ENCODE assay signal across 1 cellular context in genomic region chr9:68979538-68980314, GRCh38.
TF ChIP-seq lines count a peak whose summit lies in the region.

No MANE protein-coding gene starts in this region.

TF ChIP-seq in HepG2, 621 proteins besides CTCF, POLR2A, EP300 and RAD21:
- no peak for TF ChIP-seq ARID5B (CRISPR knock-in tag; IDR thresholded peaks at IDR 0.05)
- no peak for TF ChIP-seq HNRNPK (IDR thresholded peaks at IDR 0.05; ENCODE audit: low read depth, low read length, poor library complexity, severe bottlenecking)
- TF ChIP-seq SMAD1 (CRISPR knock-in tag; IDR thresholded peaks at IDR 0.05; ENCODE audit: borderline replicate concordance, low read depth): no peak
- TF ChIP-seq IKZF5 (CRISPR knock-in tag; IDR thresholded peaks at IDR 0.05): no peak
- no peak for TF ChIP-seq ZNF614 (CRISPR knock-in tag; IDR thresholded peaks at IDR 0.05; ENCODE audit: borderline replicate concordance)
- TF ChIP-seq KLF11 (CRISPR knock-in tag; IDR thresholded peaks at IDR 0.05): no peak
- TF ChIP-seq ZNF296 (CRISPR knock-in tag; conservative IDR thresholded peaks at IDR 0.05): no peak
- TF ChIP-seq ZNF512 (CRISPR knock-in tag; IDR thresholded peaks at IDR 0.05): no peak
- no peak for TF ChIP-seq ZNF792 (CRISPR knock-in tag; IDR thresholded peaks at IDR 0.05)
- no peak for TF ChIP-seq ATM (IDR thresholded peaks at IDR 0.05; ENCODE audit: borderline replicate concordance)
- TF ChIP-seq TOE1 (CRISPR knock-in tag; IDR thresholded peaks at IDR 0.05): no peak
- no peak for TF ChIP-seq ZSCAN29 (CRISPR knock-in tag; conservative IDR thresholded peaks at IDR 0.05)
- no peak for TF ChIP-seq NFE2L1 (CRISPR knock-in tag; IDR thresholded peaks at IDR 0.05; ENCODE audit: borderline replicate concordance)
- TF ChIP-seq ZNF788 (CRISPR knock-in tag; IDR thresholded peaks at IDR 0.05; ENCODE audit: borderline replicate concordance): no peak
- TF ChIP-seq SUZ12 (IDR thresholded peaks at IDR 0.05; ENCODE audit: low read depth, low read length): no peak
- TF ChIP-seq ZHX1 (CRISPR knock-in tag; IDR thresholded peaks at IDR 0.05; ENCODE audit: low read depth): no peak
- no peak for TF ChIP-seq ZKSCAN1 (IDR thresholded peaks at IDR 0.05; ENCODE audit: low read length)
- no peak for TF ChIP-seq ZBTB10 (CRISPR knock-in tag; IDR thresholded peaks at IDR 0.05; ENCODE audit: borderline replicate concordance)
- no peak for TF ChIP-seq ZNF878 (CRISPR knock-in tag; IDR thresholded peaks at IDR 0.05)
